ENCODE assay signal across 17 cellular contexts in the genomic region with DNA sequence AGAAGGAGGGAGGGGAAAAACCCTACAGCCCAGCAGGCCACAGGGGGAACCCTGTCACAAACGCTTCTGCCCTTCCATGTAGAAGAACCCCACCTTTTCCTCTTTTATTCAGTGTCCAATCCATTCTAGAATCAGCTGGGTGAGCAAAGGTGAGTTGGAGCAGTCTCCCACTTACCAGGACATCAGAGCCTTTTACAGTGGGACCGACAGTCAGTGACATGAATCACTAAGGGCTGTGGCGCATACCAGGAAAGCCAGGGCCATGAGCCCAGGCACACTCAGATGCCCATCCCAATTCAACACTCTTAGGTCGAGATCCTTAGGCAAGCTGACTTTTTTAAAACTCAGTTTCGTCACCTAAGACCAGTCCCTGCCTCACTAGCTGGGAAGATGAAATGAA.
"Had no signal": no experiment of that assay in that cellular context is flagged by ENCODE, and none has a peak within 500 bp of the region (broad histone marks: within the 10 kb centered on the region; RNA-seq: fewer than 3 reads in every experiment).

No MANE protein-coding gene starts in this region.

- H3K9ac ChIP-seq: SK-N-SH had no signal

- H3K36me3 ChIP-seq: ascending aorta, prostate gland, thyroid gland had no signal

- H3K9me3 Mint-ChIP-seq: activated B cell treated with CpG ODN at 0.5 μM for 24 hours; activated CD4-positive, alpha-beta memory T cell treated with anti-CD3 and anti-CD28 coated beads, Interleukin-2, amount 10 ng/mL, durations not matched to agents 7 days and 5 days; activated naive CD4-positive, alpha-beta T cell treated with anti-CD3 and anti-CD28 coated beads for 36 hours; activated T-helper 2 cell treated with anti-CD3 and anti-CD28 coated beads, Interferon-gamma antibody, Interleukin-2, Interleukin-4, amounts not matched to agents 10 μg/mL and 5 μg/mL and 100 μg/mL, durations not matched to agents 14 hours and 24 hours and 36 hours; mesothelial cell of epicardium; neural crest cell; T-cell had no signal

- DNase-seq: activated B cell treated with CpG ODN at 0.5 μM for 24 hours; activated CD4-positive, alpha-beta memory T cell treated with anti-CD3 and anti-CD28 coated beads, Interleukin-2, amount 10 ng/mL, durations not matched to agents 7 days and 5 days; activated CD4-positive, alpha-beta T cell treated with anti-CD3 and anti-CD28 coated beads for 48 hours; activated naive CD4-positive, alpha-beta T cell treated with anti-CD3 and anti-CD28 coated beads for 36 hours; activated T-cell treated with anti-CD3 and anti-CD28 coated beads, Interleukin-2, amount 50 U/mL, for 1 hour; right cardiac atrium; SK-N-SH; stimulated activated naive CD4-positive, alpha-beta T cell treated with Interleukin-2 at 50 U/mL for 16 hours; T-cell; thyroid gland had no signal

- ATAC-seq: right cardiac atrium, T-cell had no signal

- H3K4me1 Mint-ChIP-seq: activated B cell treated with CpG ODN at 0.5 μM for 24 hours; activated CD4-positive, alpha-beta memory T cell treated with anti-CD3 and anti-CD28 coated beads, Interleukin-2, amount 10 ng/mL, durations not matched to agents 7 days and 5 days had no signal

- H3K4me1 ChIP-seq: ascending aorta, prostate gland, thyroid gland had no signal

- H3K27me3 Mint-ChIP-seq: T-cell had no signal

- H3K4me3 Mint-ChIP-seq: activated B cell treated with CpG ODN at 0.5 μM for 24 hours; activated CD4-positive, alpha-beta memory T cell treated with anti-CD3 and anti-CD28 coated beads, Interleukin-2, amount 10 ng/mL, durations not matched to agents 7 days and 5 days; activated naive CD4-positive, alpha-beta T cell treated with anti-CD3 and anti-CD28 coated beads for 36 hours; mesothelial cell of epicardium; neural crest cell; T-cell had no signal

- H3K27me3 ChIP-seq: ascending aorta, thyroid gland had no signal

- H3K27ac Mint-ChIP-seq: activated B cell treated with CpG ODN at 0.5 μM for 24 hours; activated CD4-positive, alpha-beta memory T cell treated with anti-CD3 and anti-CD28 coated beads, Interleukin-2, amount 10 ng/mL, durations not matched to agents 7 days and 5 days; activated T-helper 2 cell treated with anti-CD3 and anti-CD28 coated beads, Interferon-gamma antibody, Interleukin-2, Interleukin-4, amounts not matched to agents 10 μg/mL and 5 μg/mL and 100 μg/mL, durations not matched to agents 14 hours and 24 hours and 36 hours; mesothelial cell of epicardium; T-cell had no signal

- H3K4me3 ChIP-seq: ascending aorta, coronary artery, prostate gland, smooth muscle cell, thyroid gland had no signal

- H3K27ac ChIP-seq: ascending aorta, coronary artery, prostate gland, thyroid gland had no signal

- H3K9me3 ChIP-seq: ascending aorta, prostate gland, SK-N-SH, thyroid gland had no signal

- H3K36me3 Mint-ChIP-seq: mesothelial cell of epicardium, T-cell had no signal
